25 cellular contexts compared by ENCODE assay signal in genomic region chr1:32977546-32978087, GRCh38. TPM values are rescaled to one million over a fixed set of nuclear protein-coding genes. Genes with fewer than 3 reads are reported as not detected.
A peak's percentile ranks its signal among the peaks of the same experiment; 100 is the strongest.
DNase-seq lines count a peak whose midpoint lies in the region; ATAC-seq and TF ChIP-seq lines count a peak whose summit lies in the region.
"Had no signal": no experiment of that assay in that cellular context is flagged by ENCODE, and none has a peak within 500 bp of the region (broad histone marks: within the 10 kb centered on the region; RNA-seq: fewer than 3 reads in every experiment).

No MANE protein-coding gene starts in this region.

- H3K27me3 Mint-ChIP-seq in CD4-positive, alpha-beta T cell: peaks cover 1% of the 10 kb centered on the region
- peaks cover 3% of the 10 kb centered on the region for H3K27me3 Mint-ChIP-seq in central memory CD8-positive, alpha-beta T cell
- H3K27me3 Mint-ChIP-seq in nephron progenitor cell (ENCODE audit: low read depth, poor library complexity): peaks cover 25% of the 10 kb centered on the region

- peaks cover 5% of the 10 kb centered on the region for H3K27me3 ChIP-seq in CD4-positive, alpha-beta T cell (ENCODE audit: control insufficient read depth, insufficient read depth, low read length)
- H3K27me3 ChIP-seq in HUES48 (ENCODE audit: control insufficient read depth, insufficient read depth, low read length) (peaks cover 9% of the 10 kb centered on the region), right atrium auricular region (no peaks in the 10 kb centered on the region)
- H3K27me3 ChIP-seq: colonic mucosa, upper lobe of right lung had no signal

- peaks cover 15% of the 10 kb centered on the region for H3K4me1 ChIP-seq in HUES48 (ENCODE audit: control insufficient read depth, insufficient read depth, low read length)
- H3K4me1 ChIP-seq in right atrium auricular region: peaks cover 0 to 9% of the 10 kb centered on the region in 2 donors

- peaks cover 33% of the 10 kb centered on the region for H3K4me1 Mint-ChIP-seq in CD4-positive, alpha-beta T cell (ENCODE audit: low read depth)
- peaks cover 10% of the 10 kb centered on the region for H3K4me1 Mint-ChIP-seq in central memory CD8-positive, alpha-beta T cell
- peaks cover 20% of the 10 kb centered on the region for H3K4me1 Mint-ChIP-seq in nephron progenitor cell

- no peaks in the 10 kb centered on the region for H3K36me3 ChIP-seq in HUES48 (ENCODE audit: control insufficient read depth, insufficient read depth, low read length)
- no peaks in the 10 kb centered on the region for H3K36me3 ChIP-seq in right atrium auricular region
- H3K36me3 ChIP-seq: colonic mucosa, left ventricle myocardium inferior, upper lobe of right lung had no signal

- TF ChIP-seq CTCF in CD4-positive, alpha-beta T cell (IDR thresholded peaks at IDR 0.05): no peak
- TF ChIP-seq CTCF in nephron progenitor cell (IDR thresholded peaks at IDR 0.05) (no peak), right atrium auricular region (IDR thresholded peaks at IDR 0.05) (no peak)

- H3K27ac ChIP-seq in CD4-positive, alpha-beta T cell (ENCODE audit: low read depth, low read length): no peak overlapping the region
- H3K27ac ChIP-seq in HUES48 (ENCODE audit: low read depth, low read length) (peak overlapping the region; percentile 27), right atrium auricular region (no peak overlapping the region)
- H3K27ac ChIP-seq: colonic mucosa, left ventricle myocardium inferior, upper lobe of right lung had no signal

- no peaks in the 10 kb centered on the region for H3K36me3 Mint-ChIP-seq in CD4-positive, alpha-beta T cell (ENCODE audit: low read depth)
- H3K36me3 Mint-ChIP-seq in central memory CD8-positive, alpha-beta T cell (ENCODE audit: insufficient read depth): peaks cover 4% of the 10 kb centered on the region
- H3K36me3 Mint-ChIP-seq in nephron progenitor cell (ENCODE audit: low read depth): peaks cover 5% of the 10 kb centered on the region
- H3K36me3 Mint-ChIP-seq: T-cell had no signal

- POLR2A ChIA-PET in CD4-positive, alpha-beta T cell (lab: Charles Lee): interaction anchor here (1.0 to 1.3 kb wide), 2 partner anchors 12 to 13 kb away, joined by 3 to 6 read pairs; partner anchors contain the start of gene RNF19B

- H3K27ac Mint-ChIP-seq in CD4-positive, alpha-beta T cell: peak overlapping the region; percentile 21
- peak overlapping the region; percentile 76 for H3K27ac Mint-ChIP-seq in central memory CD8-positive, alpha-beta T cell (ENCODE audit: low read depth)
- peak overlapping the region; percentile 44 for H3K27ac Mint-ChIP-seq in nephron progenitor cell
- H3K27ac Mint-ChIP-seq: activated naive CD8-positive, alpha-beta T cell treated with anti-CD3 and anti-CD28 coated beads, Interleukin-2, amount 10 ng/mL, durations not matched to agents 7 days and 5 days; T-cell had no signal

- DNase-seq in CD4-positive, alpha-beta T cell: no peak
- DNase-seq in central memory CD8-positive, alpha-beta T cell (ENCODE audit: low spot score in 2 of 2): no peak
- DNase-seq in nephron progenitor cell (no peak), right atrium auricular region (ENCODE audit: low spot score) (no peak), NCI-H1694 (lab: John Stamatoyannopoulos, UW) (no peak), NAMALWA (ENCODE audit: low spot score) (no peak)
- DNase-seq: activated effector memory CD4-positive, alpha-beta T cell treated with anti-CD3 and anti-CD28 coated beads, Interleukin-2, amount 50 U/mL, for 16 hours; activated naive CD8-positive, alpha-beta T cell treated with anti-CD3 and anti-CD28 coated beads, Interleukin-2, amount 10 ng/mL, durations not matched to agents 7 days and 5 days; aorta; C1 segment of cervical spinal cord; colonic mucosa; DMS79 treated with DMSO at 0.1 percent for 48 hours; effector CD8-positive, alpha-beta T cell; GF-D8; Kasumi-1; left ventricle myocardium inferior; mesenchymal stem cell; MV-4-11; NCI-H1436 treated with DMSO at 0.1 percent for 48 hours; NCI-H446 treated with DMSO at 0.1 percent for 48 hours; stimulated activated CD4-positive, alpha-beta T cell treated with anti-CD3 and anti-CD28 coated beads, Interleukin-15, amount 100 ng/mL, for 24 hours; stimulated activated CD4-positive, alpha-beta T cell treated with anti-CD3 and anti-CD28 coated beads, Interleukin-4, amount 100 ng/mL, for 4 hours; T-cell; upper lobe of right lung had no signal

- H3K9me3 ChIP-seq in CD4-positive, alpha-beta T cell (ENCODE audit: control insufficient read depth, low read length): no peaks in the 10 kb centered on the region
- H3K9me3 ChIP-seq in HUES48 (ENCODE audit: control insufficient read depth, insufficient read depth, low read length) (no peaks in the 10 kb centered on the region), right atrium auricular region (no peaks in the 10 kb centered on the region)
- H3K9me3 ChIP-seq: colonic mucosa, left ventricle myocardium inferior, upper lobe of right lung had no signal

- intact Hi-C loops in CD4-positive, alpha-beta T cell (cut with DNase I, micrococcal nuclease): no loop called here

- ATAC-seq in CD4-positive, alpha-beta T cell (ENCODE audit: poor library complexity): no peak
- ATAC-seq in central memory CD8-positive, alpha-beta T cell (replicated peaks; ENCODE audit: extremely low read depth, poor library complexity, severe bottlenecking): no peak
- ATAC-seq: T-cell, upper lobe of right lung had no signal

- H3K4me3 ChIP-seq in HUES48 (ENCODE audit: low read depth, low read length) (no peak overlapping the region), right atrium auricular region (no peak overlapping the region)
- H3K4me3 ChIP-seq: colonic mucosa, left ventricle myocardium inferior, upper lobe of right lung had no signal

- CTCF ChIA-PET in CD4-positive, alpha-beta T cell (lab: Charles Lee): no interaction called here

- no peaks in the 10 kb centered on the region for H3K9me3 Mint-ChIP-seq in CD4-positive, alpha-beta T cell
- H3K9me3 Mint-ChIP-seq in central memory CD8-positive, alpha-beta T cell: no peaks in the 10 kb centered on the region
- H3K9me3 Mint-ChIP-seq in nephron progenitor cell: peaks cover 18% of the 10 kb centered on the region
- H3K9me3 Mint-ChIP-seq: activated naive CD8-positive, alpha-beta T cell treated with anti-CD3 and anti-CD28 coated beads, Interleukin-2, amount 10 ng/mL, durations not matched to agents 7 days and 5 days; T-cell had no signal

- H3K4me3 Mint-ChIP-seq in CD4-positive, alpha-beta T cell: no peak overlapping the region
- H3K4me3 Mint-ChIP-seq in central memory CD8-positive, alpha-beta T cell: no peak overlapping the region
- H3K4me3 Mint-ChIP-seq in nephron progenitor cell: no peak overlapping the region
- H3K4me3 Mint-ChIP-seq: activated naive CD8-positive, alpha-beta T cell treated with anti-CD3 and anti-CD28 coated beads, Interleukin-2, amount 10 ng/mL, durations not matched to agents 7 days and 5 days; T-cell had no signal

- H3K9ac ChIP-seq in HUES48 (ENCODE audit: low read depth, low read length): no peak overlapping the region

RNA-seq across cellular contexts. Expression of gene RNF19B, which starts 13.0 kb away (rescaled TPM):
- 10 to 100 TPM; 33.4 to 37.4 TPM for total RNA-seq in CD4-positive, alpha-beta T cell
- total RNA-seq in right atrium auricular region: 10 to 100 TPM; 10.2 to 10.3 TPM

RNA-seq across cellular contexts. Expression of gene AK2, which starts 59.1 kb away (rescaled TPM):
- 10 to 100 TPM; 25.6 to 30.4 TPM for total RNA-seq in CD4-positive, alpha-beta T cell
- 100 to 1,000 TPM; 120 to 162 TPM for total RNA-seq in right atrium auricular region

Comparison
In these comparisons a context has a peak if more than half of its experiments do, and no peak if none do; other contexts are left out.
1. H3K27ac Mint-ChIP-seq: peak in every context shown above with its lines; median percentile 76 in central memory CD8-positive, alpha-beta T cell; 44 in nephron progenitor cell; 21 in CD4-positive, alpha-beta T cell.